ENCODE assay signal across 1 cellular context in the genomic region with DNA sequence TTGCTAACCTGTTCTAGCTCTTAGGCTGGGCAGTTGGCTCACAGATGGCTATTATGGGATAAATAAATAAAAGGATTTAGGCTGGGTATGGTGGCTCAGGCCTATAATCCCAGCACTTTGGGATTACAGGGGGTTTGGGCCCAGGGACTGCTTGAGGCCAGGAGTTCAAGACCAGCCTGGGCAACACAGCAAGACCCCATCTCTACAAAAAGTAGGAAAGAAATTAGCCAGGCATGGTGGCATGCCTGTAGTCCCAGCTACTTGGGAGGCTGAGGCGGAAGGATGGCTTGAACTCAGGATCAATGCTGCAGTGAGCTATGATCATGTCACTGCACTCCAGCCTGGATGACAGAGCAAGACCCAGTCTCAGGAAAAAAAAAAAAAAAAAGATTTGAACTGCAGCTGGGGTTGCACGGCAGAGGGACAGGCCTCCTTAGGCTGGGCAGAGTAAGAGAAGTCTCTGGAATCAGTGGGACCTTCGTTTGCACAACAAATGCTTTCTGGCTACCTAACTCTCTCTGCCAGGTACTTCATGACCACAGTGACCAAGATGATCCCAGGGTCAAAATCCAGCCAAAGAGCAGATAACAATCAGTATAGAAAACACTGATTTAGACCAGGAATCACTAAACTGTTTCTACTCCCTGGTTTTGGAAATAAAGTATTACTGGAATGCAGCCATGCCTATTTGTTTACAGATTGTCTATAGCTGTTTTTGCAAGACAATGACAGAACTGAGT.
TF ChIP-seq lines count a peak whose summit lies in the region.

No MANE protein-coding gene starts in this region.

TF ChIP-seq in HepG2, 621 proteins besides CTCF, POLR2A, EP300 and RAD21 (continued from another document):
- TF ChIP-seq RFXAP (CRISPR knock-in tag; IDR thresholded peaks at IDR 0.05; ENCODE audit: borderline replicate concordance) (no peak), BCL6 (CRISPR knock-in tag; IDR thresholded peaks at IDR 0.05) (peak; percentile 54), HMG20B (CRISPR knock-in tag; conservative IDR thresholded peaks at IDR 0.05) (no peak), RELA (CRISPR knock-in tag; IDR thresholded peaks at IDR 0.05) (no peak), MLX (CRISPR knock-in tag; IDR thresholded peaks at IDR 0.05) (no peak), ZNF317 (CRISPR knock-in tag; IDR thresholded peaks at IDR 0.05) (no peak)
- TF ChIP-seq, protein P1, sequence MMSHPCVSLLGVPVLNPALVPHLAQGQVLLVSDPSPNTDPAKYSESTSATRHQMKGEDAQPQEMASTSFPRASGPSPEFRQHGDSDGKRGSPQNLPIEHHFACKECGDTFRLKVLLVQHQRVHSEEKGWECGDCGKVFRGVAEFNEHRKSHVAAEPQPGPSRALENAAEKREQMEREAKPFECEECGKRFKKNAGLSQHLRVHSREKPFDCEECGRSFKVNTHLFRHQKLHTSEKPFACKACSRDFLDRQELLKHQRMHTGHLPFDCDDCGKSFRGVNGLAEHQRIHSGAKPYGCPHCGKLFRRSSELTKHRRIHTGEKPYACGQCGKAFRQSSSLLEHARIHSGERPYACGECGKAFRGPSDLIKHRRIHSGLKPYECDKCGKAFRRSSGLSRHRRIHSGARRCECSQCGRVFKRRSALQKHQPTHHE (CRISPR knock-in tag; IDR thresholded peaks at IDR 0.05; ENCODE audit: borderline replicate concordance) = no peak
